In genomic region chr3:52531636-52532516, GRCh38 we compare ENCODE assay signal across 8 cellular contexts. TPM values are rescaled to one million over a fixed set of nuclear protein-coding genes. Genes with fewer than 3 reads are reported as not detected.
DNase-seq lines count a peak whose midpoint lies in the region; ATAC-seq, FAIRE-seq and TF ChIP-seq lines count a peak whose summit lies in the region.

No MANE protein-coding gene starts in this region.

- H4K20me1 ChIP-seq in GM12878 (ENCODE audit: control insufficient read depth, insufficient read depth), result no peaks in the 10 kb centered on the region

- intact Hi-C loops in GM12878 (cut with micrococcal nuclease; ENCODE audit: unreplicated experiment), result no loop called here
- intact Hi-C loops in lower leg skin (cut with DNase I; ENCODE audit: low total_unique reads), result no loop called here

- CTCF ChIA-PET in GM12878 (lab: Yijun Ruan, JAX), result interaction anchor here (0.6 kb wide), 1 partner anchor 32 kb away, joined by 3 read pairs; no protein-coding TSS in a partner anchor

- H3K4me3 ChIP-seq in GM12878, result peak overlapping the region; percentile 81
- no peak overlapping the region for H3K4me3 ChIP-seq in lower leg skin (ENCODE audit: low read depth, poor library complexity, severe bottlenecking)

- ATAC-seq in GM12878 (no peak), GM19395 (IDR thresholded peaks at IDR 0.05; ENCODE audit: unreplicated experiment) (no peak), GM19467 (IDR thresholded peaks at IDR 0.05; ENCODE audit: unreplicated experiment) (no peak)

- TF ChIP-seq RAD21 in GM12878 (IDR thresholded peaks at IDR 0.05; ENCODE audit: insufficient read depth, low read depth, low read length), result no peak

- in situ Hi-C loops in GM12878 (cut with MboI), result no loop called here

- FAIRE-seq in GM12878 (lab: Jason Lieb, UNC), result no peak

- H3K36me3 ChIP-seq in GM12878 (ENCODE audit: control insufficient read depth in 2 of 2, insufficient read depth in 2 of 2, low read length in 1 of 2), result peaks cover 0 to 10% of the 10 kb centered on the region in 2 experiments; a peak in 2 of 4 replicates

- H3K4me2 ChIP-seq in GM12878 (ENCODE audit: control insufficient read depth, insufficient read depth), result peak overlapping the region; percentile 92

- SMC1A ChIA-PET in GM12878 (lab: Charles Lee; ENCODE audit: uncharacterized antibody, unreplicated experiment), result no interaction called here

- peak overlapping the region; percentile 36 for H3K27ac ChIP-seq in GM12878 (ENCODE audit: control insufficient read depth, insufficient read depth)

- BruUV-seq in GM12878 (replicated peaks; lab: Mats Ljungman, UMichigan), result TSS peak; percentile 81

- H3K79me2 ChIP-seq in GM12878 (ENCODE audit: control insufficient read depth, insufficient read depth, low read length), result peaks cover 33% of the 10 kb centered on the region

- 62% methylated on average over 16 of the region's 16 CpGs for WGBS in GM12878 (ENCODE audit: insufficient coverage, insufficient replicate concordance, low lambda C conversion rate, missing lambda C conversion rate)
- WGBS in lower leg skin, 2 donors, result 80 to 81% methylated on average over 11 to 16 of the region's 16 CpGs

- TF ChIP-seq POLR2A in GM12878 (IDR thresholded peaks at IDR 0.05; ENCODE audit: low read depth, low read length), result no peak
- no peak for TF ChIP-seq POLR2A in lower leg skin (IDR thresholded peaks at IDR 0.05)

- H2AFZ ChIP-seq in GM12878 (ENCODE audit: control insufficient read depth, low read depth, low read length), result 0 out of 2 replicates have a peak overlapping the region, but pooled peaks have one; percentile 13

- TF ChIP-seq CTCF in GM12878 (IDR thresholded peaks at IDR 0.05 in 2 of 3, conservative IDR thresholded peaks at IDR 0.05 in 1 of 3; ENCODE audit: control insufficient read depth in 2 of 3, extremely low read depth in 1 of 3, insufficient read depth in 1 of 3, low read depth in 3 of 3, low read length in 3 of 3) (no peak), lower leg skin (IDR thresholded peaks at IDR 0.05) (no peak)

- no peaks in the 10 kb centered on the region for H3K9me3 ChIP-seq in GM12878 (replicated peaks; ENCODE audit: control insufficient read depth, insufficient read depth, low read length)

- POLR2A ChIA-PET in GM12878 (lab: Charles Lee), result interaction anchor here (0.6 to 1.0 kb wide), 3 partner anchors 9 to 239 kb away, joined by 3 to 4 read pairs (median 3); partner anchors contain the start of gene NEK4

- no peaks in the 10 kb centered on the region for H3K27me3 ChIP-seq in GM12878 (replicated peaks in 1 of 2; ENCODE audit: control insufficient read depth in 2 of 2, insufficient read depth in 2 of 2, low read length in 1 of 2)

- RAD21 ChIA-PET in GM12878 (lab: Charles Lee; ENCODE audit: unreplicated experiment), result interaction anchor here (0.5 kb wide), 1 partner anchor 1032 kb away, joined by 3 read pairs; no protein-coding TSS in a partner anchor

- no peak for TF ChIP-seq EP300 in GM12878 (IDR thresholded peaks at IDR 0.05; ENCODE audit: borderline replicate concordance in 1 of 2, control insufficient read depth in 1 of 2, low read depth in 2 of 2, low read length in 2 of 2)

- peak; percentile 11 for DNase-seq in stimulated activated CD4-positive, alpha-beta T cell treated with anti-CD3 and anti-CD28 coated beads, Interleukin-1b, Interleukin-23, amount 100 ng/mL, for 48 hours
- no peak for DNase-seq in stimulated activated CD4-positive, alpha-beta T cell treated with anti-CD3 and anti-CD28 coated beads, Interleukin-4, amount 100 ng/mL, for 4 hours
- DNase-seq in GM12878 (ENCODE audit: low read depth, low spot score) (no peak), lower leg skin (ENCODE audit: low spot score in 2 of 2) (peak; percentile 18 to 86), NCI-H1694 (lab: John Stamatoyannopoulos, UW) (no peak), GM19240 (ENCODE audit: insufficient read length, low spot score) (no peak)

- peaks cover 13% of the 10 kb centered on the region for H3K4me1 ChIP-seq in GM12878 (ENCODE audit: control insufficient read depth, insufficient read depth, low read length)

- peak overlapping the region; percentile 74 for H3K9ac ChIP-seq in GM12878 (ENCODE audit: control insufficient read depth, insufficient read depth, low read length)

TF ChIP-seq in GM12878, 131 proteins besides CTCF, POLR2A, EP300 and RAD21 (continues in another document):
- 0 out of 2 replicates have a peak, but pooled peaks have one; percentile 10 for TF ChIP-seq ZBED1 (IDR thresholded peaks at IDR 0.05; ENCODE audit: borderline replicate concordance)
- no peak for TF ChIP-seq USF1 (IDR thresholded peaks at IDR 0.05; ENCODE audit: borderline replicate concordance, extremely low read length, insufficient read depth, low read depth, low read length)
- no peak for TF ChIP-seq ZSCAN29 (IDR thresholded peaks at IDR 0.05)
- TF ChIP-seq CHD2 (IDR thresholded peaks at IDR 0.05; ENCODE audit: borderline replicate concordance, low read depth, low read length), result no peak
- 0 out of 2 replicates have a peak, but pooled peaks have one; percentile 60 for TF ChIP-seq ATF7 (IDR thresholded peaks at IDR 0.05; ENCODE audit: low read depth)

RNA-seq across cellular contexts. Expression of gene NT5DC2, which starts 1.8 kb away (rescaled TPM):
- total RNA-seq in GM12878 (2013; cell fraction: nucleolus; rRNA removed), result 28.6 and 34.5 TPM in 2 replicates
- 79.6 and 107 TPM in 2 replicates for total RNA-seq in GM12878 (2014; rRNA removed)
- 48.6 and 58.3 TPM in 2 replicates for total RNA-seq in GM12878 (2014; rRNA removed; fragmentation: Illumina TruSeq; extraction: Trizol)
- 122 and 135 TPM in 2 replicates for total RNA-seq in GM12878 (2021)
- polyA plus RNA-seq in GM12878 (2011; ENCODE audit: low read depth), result 35.3 TPM
- polyA plus RNA-seq in GM12878 (2011; rRNA removed), result 43.2 and 75.3 TPM in 2 replicates
- 68.9 and 95.2 TPM in 2 replicates for polyA plus RNA-seq in GM12878 (2011; cell fraction: cytosol; rRNA removed)
- polyA plus RNA-seq in GM12878 (2011; cell fraction: nucleus; rRNA removed), result 199 and 214 TPM in 2 replicates
- 80.0 and 87.5 TPM in 2 replicates for polyA plus RNA-seq in GM12878 (2012)
- polyA plus RNA-seq in GM12878 (2014; fragmentation: Illumina TruSeq; extraction: Trizol), result 77.0 and 80.3 TPM in 2 replicates
- 10 to 100 TPM; 21.6 to 34.8 TPM for polyA plus RNA-seq in GM12878 (2014; fragmentation: Nextera tagmentation; extraction: Ambion mirVana)
- 130 and 144 TPM in 2 replicates for polyA plus RNA-seq in GM12878 (2014; rRNA removed)
- 10 to 100 TPM; 32.1 to 51.0 TPM for polyA plus RNA-seq in GM12878 (2016; fragmentation: Nextera tagmentation; extraction: Ambion mirVana)
- 53.0 and 67.6 TPM in 2 replicates for polyA minus RNA-seq in GM12878 (2011; rRNA and poly(A)+ RNA removed)
- 23.5 and 26.6 TPM in 2 replicates for polyA minus RNA-seq in GM12878 (2011; cell fraction: cytosol; rRNA and poly(A)+ RNA removed)
- polyA minus RNA-seq in GM12878 (2011; cell fraction: nucleus; rRNA and poly(A)+ RNA removed), result 30.9 and 54.3 TPM in 2 replicates
- 10 to 100 TPM; 40.3 to 61.4 (median 48.0) TPM for total RNA-seq in lower leg skin

RNA-seq across cellular contexts. Expression of gene UQCC5, which starts 4.5 kb away (rescaled TPM):
- 13.7 and 16.2 TPM in 2 replicates for total RNA-seq in GM12878 (2013; cell fraction: nucleolus; rRNA removed)
- total RNA-seq in GM12878 (2014; rRNA removed) (11.8 and 20.8 TPM in 2 replicates), GM12878 (2014; rRNA removed; fragmentation: Illumina TruSeq; extraction: Trizol) (20.6 and 28.0 TPM in 2 replicates), GM12878 (2021) (26.2 and 27.0 TPM in 2 replicates), lower leg skin (10 to 100 TPM in 2 of 4 donors, 1 to 10 TPM in 2; 1.3 to 29.5 (median 6.3) TPM)
- polyA plus RNA-seq in GM12878 (2011; ENCODE audit: low read depth), result 0.71 TPM
- polyA plus RNA-seq in GM12878 (2011; rRNA removed) (13.5 and 15.1 TPM in 2 replicates), GM12878 (2014; fragmentation: Illumina TruSeq; extraction: Trizol) (4.0 and 18.3 TPM in 2 replicates), GM12878 (2014; fragmentation: Nextera tagmentation; extraction: Ambion mirVana) (10 to 100 TPM; 38.4 to 56.8 TPM), GM12878 (2014; rRNA removed) (28.1 and 38.5 TPM in 2 replicates), GM12878 (2016; fragmentation: Nextera tagmentation; extraction: Ambion mirVana) (10 to 100 TPM; 69.1 to 84.8 TPM)
- 5.5 and 37.3 TPM in 2 replicates for polyA plus RNA-seq in GM12878 (2011; cell fraction: cytosol; rRNA removed)
- 18.7 and 21.9 TPM in 2 replicates for polyA plus RNA-seq in GM12878 (2011; cell fraction: nucleus; rRNA removed)
- 32.2 and 72.8 TPM in 2 replicates for polyA plus RNA-seq in GM12878 (2012)
- 8.0 and 8.6 TPM in 2 replicates for polyA minus RNA-seq in GM12878 (2011; rRNA and poly(A)+ RNA removed)
- 1.5 and 4.3 TPM in 2 replicates for polyA minus RNA-seq in GM12878 (2011; cell fraction: cytosol; rRNA and poly(A)+ RNA removed)
- polyA minus RNA-seq in GM12878 (2011; cell fraction: nucleus; rRNA and poly(A)+ RNA removed), result 9.8 and 12.5 TPM in 2 replicates

RNA-seq across cellular contexts. Expression of gene STAB1, which starts 36.7 kb away (rescaled TPM):
- 0.22 and 0.23 TPM in 2 replicates for total RNA-seq in GM12878 (2013; cell fraction: nucleolus; rRNA removed)
- total RNA-seq in GM12878 (2014; rRNA removed) (not detected in 2 replicates), GM12878 (2014; rRNA removed; fragmentation: Illumina TruSeq; extraction: Trizol) (not detected in 2 replicates), GM12878 (2021) (0.35 and 0.46 TPM in 2 replicates), lower leg skin (10 to 100 TPM; 10.1 to 23.9 (median 12.1) TPM)
- polyA plus RNA-seq in GM12878 (2011; ENCODE audit: low read depth), result not detected
- polyA plus RNA-seq in GM12878 (2011; rRNA removed) (not detected in 2 replicates), GM12878 (2014; fragmentation: Illumina TruSeq; extraction: Trizol) (not detected in 2 replicates), GM12878 (2014; fragmentation: Nextera tagmentation; extraction: Ambion mirVana) (not detected), GM12878 (2014; rRNA removed) (not detected in 2 replicates), GM12878 (2016; fragmentation: Nextera tagmentation; extraction: Ambion mirVana) (not detected)
- polyA plus RNA-seq in GM12878 (2011; cell fraction: cytosol; rRNA removed), result 0.02 TPM in 1 of 2 replicates, not detected in the other
- polyA plus RNA-seq in GM12878 (2011; cell fraction: nucleus; rRNA removed), result 0.13 and 0.42 TPM in 2 replicates
- polyA plus RNA-seq in GM12878 (2012), result 0.11 TPM in 1 of 2 replicates, not detected in the other
- polyA minus RNA-seq in GM12878 (2011; rRNA and poly(A)+ RNA removed), result 0.15 TPM in 1 of 2 replicates, not detected in the other
- polyA minus RNA-seq in GM12878 (2011; cell fraction: cytosol; rRNA and poly(A)+ RNA removed), result not detected in 2 replicates
- 0.10 TPM in 1 of 2 replicates, not detected in the other for polyA minus RNA-seq in GM12878 (2011; cell fraction: nucleus; rRNA and poly(A)+ RNA removed)

Comparison
In these comparisons a context has a peak if more than half of its experiments do, and no peak if none do; other contexts are left out.
1. DNase-seq: peak in stimulated activated CD4-positive, alpha-beta T cell treated with anti-CD3 and anti-CD28 coated beads, Interleukin-1b, Interleukin-23, amount 100 ng/mL, for 48 hours (single experiment) and lower leg skin (2 of 2); none in stimulated activated CD4-positive, alpha-beta T cell treated with anti-CD3 and anti-CD28 coated beads, Interleukin-4, amount 100 ng/mL, for 4 hours (0 of 2), GM12878 (single experiment), NCI-H1694 (single experiment) and GM19240 (single experiment).
2. RNA of gene STAB1, which starts 36.7 kb away (total RNA-seq): 10.1 to 23.9 TPM in lower leg skin; 0.22 to 0.46 TPM in GM12878; every median in the first group is over 4 times any median in the second.